In genomic region chr4:175790067-175790466, GRCh38 we compare ENCODE assay signal across 19 cellular contexts. TPM values are rescaled to one million over a fixed set of nuclear protein-coding genes. Genes with fewer than 3 reads are reported as not detected.
DNase-seq lines count a peak whose midpoint lies in the region; ATAC-seq lines count a peak whose summit lies in the region.
"Had no signal": no experiment of that assay in that cellular context is flagged by ENCODE, and none has a peak within 500 bp of the region (broad histone marks: within the 10 kb centered on the region; RNA-seq: fewer than 3 reads in every experiment).

No MANE protein-coding gene starts in this region.

- H3K9me3 ChIP-seq in T-helper 17 cell (ENCODE audit: control insufficient read depth, low read length, poor library complexity, severe bottlenecking) = no peaks in the 10 kb centered on the region
- H3K9me3 ChIP-seq: MG63 had no signal

- no peak overlapping the region for H3K4me3 Mint-ChIP-seq in T-helper 17 cell
- H3K4me3 Mint-ChIP-seq: CD8-positive, alpha-beta memory T cell had no signal

- H3K27me3 ChIP-seq in layer of hippocampus (ENCODE audit: control insufficient read depth, insufficient read depth, low read length) = no peaks in the 10 kb centered on the region

- no peak for ATAC-seq in T-helper 17 cell

- no peaks in the 10 kb centered on the region for H3K27me3 Mint-ChIP-seq in T-helper 17 cell

- H3K4me1 Mint-ChIP-seq in T-helper 17 cell = no peaks in the 10 kb centered on the region
- H3K4me1 Mint-ChIP-seq: CD8-positive, alpha-beta memory T cell had no signal

- H3K27ac ChIP-seq in caudate nucleus (ENCODE audit: low read depth, low read length) (peak overlapping the region; percentile 18), layer of hippocampus (ENCODE audit: low read depth, low read length) (peak overlapping the region; percentile 30)
- H3K27ac ChIP-seq: HL-60, PC-9, RWPE1 had no signal

- in situ Hi-C loops in G401 (cut with HindIII; ENCODE audit: low sequenced_read_pairs) = no loop called here

- H3K27ac Mint-ChIP-seq in T-helper 17 cell = no peak overlapping the region
- H3K27ac Mint-ChIP-seq: CD8-positive, alpha-beta memory T cell had no signal

- H3K36me3 Mint-ChIP-seq in T-helper 17 cell (ENCODE audit: low read depth) = no peaks in the 10 kb centered on the region
- H3K36me3 Mint-ChIP-seq: CD8-positive, alpha-beta memory T cell had no signal

- DNase-seq in G401 (ENCODE audit: low spot score) = peak; percentile 84
- DNase-seq in NCI-H446 (lab: John Stamatoyannopoulos, UW) = peak; percentile 56 to 77
- DNase-seq in caudate nucleus (lab: John Stamatoyannopoulos, UW) = peak in 1 of 61 donors; percentile 60
- no peak for DNase-seq in DMS114 treated with DMSO at 0.1 percent for 48 hours (lab: John Stamatoyannopoulos, UW; ENCODE audit: unreplicated experiment)
- DNase-seq in A172 (ENCODE audit: low spot score) = no peak
- no peak for DNase-seq in T-helper 17 cell
- DNase-seq: ACHN; CD8-positive, alpha-beta memory T cell; DND-41; H7; Karpas-422; MG63; NCI-H1048; NCI-H510A; PC-9; T-helper 1 cell had no signal

RNA-seq across cellular contexts. Expression of gene GPM6A, which starts 22.0 kb away (rescaled TPM):
- total RNA-seq in G401 (2014; rRNA removed; shearing (Covaris generic)) = not detected in 2 replicates
- total RNA-seq in A172 (2014; rRNA removed; shearing (Covaris generic)) = 112 and 139 TPM in 2 replicates
- not detected for total RNA-seq in T-helper 17 cell
- total RNA-seq: CD8-positive, alpha-beta memory T cell had no signal

Comparison
In these comparisons a context has a peak if more than half of its experiments do, and no peak if none do; other contexts are left out.
1. DNase-seq: peak in G401 (single experiment) and NCI-H446 (2 of 2); none in DMS114 treated with DMSO at 0.1 percent for 48 hours (single experiment), A172 (single experiment) and T-helper 17 cell (0 of 3).
2. RNA of gene GPM6A, which starts 22.0 kb away (total RNA-seq): 112 to 139 TPM in A172; not detected in T-helper 17 cell and not detected in G401; every median in the first group is over 10 times any median in the second.